Comparison of ENCODE assay signal across 8 cellular contexts in genomic region chr11:5992604-5993251, GRCh38. TPM values are rescaled to one million over a fixed set of nuclear protein-coding genes. Genes with fewer than 3 reads are reported as not detected.
A peak's percentile ranks its signal among the peaks of the same experiment; 100 is the strongest.
DNase-seq lines count a peak whose midpoint lies in the region; ATAC-seq and TF ChIP-seq lines count a peak whose summit lies in the region.

No MANE protein-coding gene starts in this region.

- H3K23ac ChIP-seq in neuronal stem cell (ENCODE audit: low read depth, low read length, poor library complexity), result no peak overlapping the region

- no peak overlapping the region for H3K4ac ChIP-seq in neuronal stem cell (ENCODE audit: low read length)

- no peak overlapping the region for H3K27ac ChIP-seq in neuronal stem cell (replicated peaks; ENCODE audit: low read length)

- no peak overlapping the region for H3K9ac ChIP-seq in neuronal stem cell (ENCODE audit: low read depth, low read length, poor library complexity)

- H3K9me3 ChIP-seq in neuronal stem cell (replicated peaks in 1 of 2; ENCODE audit: control insufficient read depth in 2 of 2, insufficient read depth in 1 of 2, low read depth in 1 of 2, low read length in 2 of 2), result no peaks in the 10 kb centered on the region

- WGBS in neuronal stem cell (ENCODE audit: extremely low coverage in 2 of 2, insufficient read length in 2 of 2, insufficient replicate concordance in 1 of 2), 2 donors, result no CpG with 5 or more reads among the region's 3 CpGs

- no peaks in the 10 kb centered on the region for H3K4me1 ChIP-seq in neuronal stem cell (ENCODE audit: control insufficient read depth in 2 of 2, insufficient read depth in 1 of 2, low read depth in 1 of 2, low read length in 2 of 2)

- H2BK12ac ChIP-seq in neuronal stem cell (ENCODE audit: low read length), result no peak overlapping the region

- no peak overlapping the region for H2BK120ac ChIP-seq in neuronal stem cell (ENCODE audit: low read depth, low read length)

- TF ChIP-seq CTCF in cardiac fibroblast (IDR thresholded peaks at IDR 0.05; ENCODE audit: low read depth, low read length), result peak; percentile 46

- H2BK15ac ChIP-seq in neuronal stem cell (ENCODE audit: low read length), result no peak overlapping the region

- peak; percentile 0 for DNase-seq in NCI-H345 treated with DMSO at 0.1 percent for 48 hours (lab: John Stamatoyannopoulos, UW; ENCODE audit: unreplicated experiment)
- DNase-seq in NCI-H345 (lab: John Stamatoyannopoulos, UW), result no peak
- peak; percentile 37 for DNase-seq in KBM-7
- DNase-seq in cardiac fibroblast (ENCODE audit: low read depth in 2 of 2), result peak; percentile 16 to 23
- peak; percentile 14 for DNase-seq in neuronal stem cell (ENCODE audit: low spot score)
- no peak for DNase-seq in DMS79 treated with DMSO at 0.1 percent for 48 hours (lab: John Stamatoyannopoulos, UW)

- H3K14ac ChIP-seq in neuronal stem cell (ENCODE audit: low read length), result no peak overlapping the region

- no peak overlapping the region for H2BK5ac ChIP-seq in neuronal stem cell (ENCODE audit: low read length)

- no peak overlapping the region for H4K8ac ChIP-seq in neuronal stem cell (ENCODE audit: low read depth, low read length)

- no peaks in the 10 kb centered on the region for H3K79me1 ChIP-seq in neuronal stem cell (ENCODE audit: low read depth, low read length)

- no peak overlapping the region for H3K18ac ChIP-seq in neuronal stem cell (ENCODE audit: low read length)

- no peak overlapping the region for H3K4me2 ChIP-seq in neuronal stem cell (ENCODE audit: insufficient read depth, low read length, poor library complexity, severe bottlenecking)

- H4K91ac ChIP-seq in neuronal stem cell (ENCODE audit: low read depth, low read length, poor library complexity), result no peak overlapping the region

- in situ Hi-C loops in KBM-7 (cut with MboI; ENCODE audit: low pct_unique_long_range_greater_than_20kb, low sequenced_read_pairs), result no loop called here

- no peak for ATAC-seq in HG02763 (IDR thresholded peaks at IDR 0.05; ENCODE audit: unreplicated experiment)
- no peak for ATAC-seq in HG02678 (IDR thresholded peaks at IDR 0.05; ENCODE audit: unreplicated experiment)

- no peaks in the 10 kb centered on the region for H3K27me3 ChIP-seq in neuronal stem cell (ENCODE audit: control insufficient read depth in 3 of 3, insufficient read depth in 3 of 3, low read depth in 1 of 3, low read length in 3 of 3)

- H3K4me3 ChIP-seq in cardiac fibroblast (replicated peaks in 1 of 2; ENCODE audit: low read depth in 2 of 2, low read length in 2 of 2) (no peak overlapping the region), neuronal stem cell (ENCODE audit: low read length in 2 of 2) (no peak overlapping the region)

- H3K36me3 ChIP-seq in neuronal stem cell (replicated peaks in 1 of 2; ENCODE audit: control insufficient read depth in 2 of 2, insufficient read depth in 2 of 2, low read length in 2 of 2), result no peaks in the 10 kb centered on the region

- no peak overlapping the region for H2AFZ ChIP-seq in neuronal stem cell (ENCODE audit: low read length)

- no peak overlapping the region for H2AK5ac ChIP-seq in neuronal stem cell (ENCODE audit: low read depth, low read length)

RNA-seq across cellular contexts. Expression of gene OR52L1, which starts 5.9 kb away (rescaled TPM):
- not detected for polyA plus RNA-seq in neuronal stem cell (2013, experiment 1 of 2)
- not detected for polyA plus RNA-seq in neuronal stem cell (2013, experiment 2 of 2)

RNA-seq across cellular contexts. Expression of gene OR56A4, which starts 14.0 kb away (rescaled TPM):
- polyA plus RNA-seq in neuronal stem cell (2013, experiment 1 of 2), result not detected
- not detected for polyA plus RNA-seq in neuronal stem cell (2013, experiment 2 of 2)

RNA-seq across cellular contexts. Expression of gene OR56A5, which starts 24.4 kb away (rescaled TPM):
- not detected for polyA plus RNA-seq in neuronal stem cell (2013, experiment 1 of 2)
- polyA plus RNA-seq in neuronal stem cell (2013, experiment 2 of 2), result not detected

RNA-seq across cellular contexts. Expression of gene OR56A1, which starts 37.8 kb away (rescaled TPM):
- polyA plus RNA-seq in neuronal stem cell (2013, experiment 1 of 2), result under 0.01 TPM
- under 0.01 TPM for polyA plus RNA-seq in neuronal stem cell (2013, experiment 2 of 2)

RNA-seq across cellular contexts. Expression of gene OR56A3, which starts 50.7 kb away (rescaled TPM):
- not detected for polyA plus RNA-seq in neuronal stem cell (2013, experiment 1 of 2)
- not detected for polyA plus RNA-seq in neuronal stem cell (2013, experiment 2 of 2)

Comparison
In these comparisons a context has a peak if more than half of its experiments do, and no peak if none do; other contexts are left out.
1. DNase-seq: peak in NCI-H345 treated with DMSO at 0.1 percent for 48 hours (single experiment), KBM-7 (single experiment), cardiac fibroblast (2 of 2) and neuronal stem cell (single experiment); none in NCI-H345 (single experiment) and DMS79 treated with DMSO at 0.1 percent for 48 hours (single experiment).